11 cellular contexts compared by ENCODE assay signal in genomic region chr16:4679156-4679853, GRCh38. TPM values are rescaled to one million over a fixed set of nuclear protein-coding genes. Genes with fewer than 3 reads are reported as not detected.
DNase-seq lines count a peak whose midpoint lies in the region; TF ChIP-seq lines count a peak whose summit lies in the region.
"Had no signal": no experiment of that assay in that cellular context is flagged by ENCODE, and none has a peak within 500 bp of the region (broad histone marks: within the 10 kb centered on the region; RNA-seq: fewer than 3 reads in every experiment).

No MANE protein-coding gene starts in this region.

- CTCF ChIA-PET in activated CD4-positive, alpha-beta memory T cell treated with anti-CD3 and anti-CD28 coated beads, Interleukin-2, amount 10 ng/mL, durations not matched to agents 7 days and 5 days (lab: Charles Lee): no interaction called here

- no peaks in the 10 kb centered on the region for H3K79me2 ChIP-seq in fibroblast of lung (ENCODE audit: control insufficient read depth, insufficient read depth, low read length)

- H4K20me1 ChIP-seq in fibroblast of lung (ENCODE audit: control insufficient read depth, extremely low read depth, insufficient read depth, low read length): no peaks in the 10 kb centered on the region

- H3K27ac ChIP-seq in fibroblast of lung (ENCODE audit: insufficient read depth, low read length) (peak overlapping the region; percentile 71), neutrophil (peak overlapping the region; percentile 95), ascending aorta (peak overlapping the region in 1 of 2 donors; percentile 62)

- peaks cover 29 to 79% of the 10 kb centered on the region in 2 donors for H3K36me3 Mint-ChIP-seq in CD14-positive monocyte
- peaks cover 24% of the 10 kb centered on the region for H3K36me3 Mint-ChIP-seq in activated CD4-positive, alpha-beta memory T cell treated with anti-CD3 and anti-CD28 coated beads, Interleukin-2, amount 10 ng/mL, durations not matched to agents 7 days and 5 days (ENCODE audit: low read depth)

- TF ChIP-seq CTCF in CD14-positive monocyte (IDR thresholded peaks at IDR 0.05) (no peak), fibroblast of lung (conservative IDR thresholded peaks at IDR 0.05 in 1 of 2, IDR thresholded peaks at IDR 0.05 in 1 of 2; ENCODE audit: low read depth in 1 of 2, low read length in 2 of 2) (no peak), neutrophil (IDR thresholded peaks at IDR 0.05) (no peak), ascending aorta (IDR thresholded peaks at IDR 0.05) (no peak)

- H3K4me3 ChIP-seq in fibroblast of lung (replicated peaks in 1 of 4; ENCODE audit: control extremely low read depth in 1 of 4, insufficient read depth in 1 of 4, low read depth in 3 of 4, low read length in 4 of 4) (peak overlapping the region in 3 of 4 experiments; percentile 1 to 54 (median 37)), neutrophil (ENCODE audit: low read depth in 1 of 2, low read length in 1 of 2) (peak overlapping the region; percentile 69 to 71), ascending aorta (no peak overlapping the region)

- H3K27me3 Mint-ChIP-seq in CD14-positive monocyte (ENCODE audit: low read depth in 3 of 3): no peaks in the 10 kb centered on the region
- H3K27me3 Mint-ChIP-seq in activated CD4-positive, alpha-beta memory T cell treated with anti-CD3 and anti-CD28 coated beads, Interleukin-2, amount 10 ng/mL, durations not matched to agents 7 days and 5 days: no peaks in the 10 kb centered on the region
- H3K27me3 Mint-ChIP-seq: activated CD4-positive, alpha-beta memory T cell treated with anti-CD3 and anti-CD28 coated beads for 36 hours had no signal

- no peak overlapping the region for H2AFZ ChIP-seq in fibroblast of lung (ENCODE audit: low read length)

- peaks cover 0 to 2% (median 0%) of the 10 kb centered on the region in 7 donors for H3K9me3 Mint-ChIP-seq in CD14-positive monocyte
- no peaks in the 10 kb centered on the region for H3K9me3 Mint-ChIP-seq in activated CD4-positive, alpha-beta memory T cell treated with anti-CD3 and anti-CD28 coated beads, Interleukin-2, amount 10 ng/mL, durations not matched to agents 7 days and 5 days
- H3K9me3 Mint-ChIP-seq: activated CD4-positive, alpha-beta memory T cell treated with anti-CD3 and anti-CD28 coated beads for 36 hours had no signal

- POLR2A ChIA-PET in activated CD4-positive, alpha-beta memory T cell treated with anti-CD3 and anti-CD28 coated beads, Interleukin-2, amount 10 ng/mL, durations not matched to agents 7 days and 5 days (lab: Charles Lee): interaction anchor here (1.9 kb wide), 1 partner anchor 14 kb away, joined by 5 read pairs; the partner anchor contains the start of gene NUDT16L1

- peak overlapping the region; percentile 37 for H3K9ac ChIP-seq in fibroblast of lung (ENCODE audit: insufficient read depth, low read length)

- H3K27me3 ChIP-seq in fibroblast of lung (ENCODE audit: control insufficient read depth, insufficient read depth, low read length) (no peaks in the 10 kb centered on the region), neutrophil (no peaks in the 10 kb centered on the region), ascending aorta (no peaks in the 10 kb centered on the region)

- H3K4me1 ChIP-seq in fibroblast of lung (ENCODE audit: control insufficient read depth, extremely low read depth, insufficient read depth, low read length) (no peaks in the 10 kb centered on the region), neutrophil (ENCODE audit: control insufficient read depth in 1 of 2, insufficient read depth in 1 of 2, low read depth in 1 of 2, low read length in 1 of 2) (peaks cover 29 to 32% of the 10 kb centered on the region in 2 experiments), ascending aorta (no peaks in the 10 kb centered on the region)

- H3K4me3 Mint-ChIP-seq in CD14-positive monocyte: peak overlapping the region; percentile 73 to 81
- no peak overlapping the region for H3K4me3 Mint-ChIP-seq in activated CD4-positive, alpha-beta memory T cell treated with anti-CD3 and anti-CD28 coated beads, Interleukin-2, amount 10 ng/mL, durations not matched to agents 7 days and 5 days
- H3K4me3 Mint-ChIP-seq: activated CD4-positive, alpha-beta memory T cell treated with anti-CD3 and anti-CD28 coated beads for 36 hours had no signal

- intact Hi-C loops in CD14-positive monocyte (cut with micrococcal nuclease): no loop called here
- intact Hi-C loops in ascending aorta (cut with DNase I): no loop called here

- H3K36me3 ChIP-seq in fibroblast of lung (ENCODE audit: control insufficient read depth, insufficient read depth, low read length) (peaks cover 20% of the 10 kb centered on the region), neutrophil (peaks cover 85% of the 10 kb centered on the region), ascending aorta (peaks cover 57 to 74% of the 10 kb centered on the region in 2 donors)

- H3K4me2 ChIP-seq in fibroblast of lung (ENCODE audit: extremely low read depth, insufficient read depth, low read length): no peak overlapping the region

- H3K9me3 ChIP-seq in fibroblast of lung (ENCODE audit: control insufficient read depth, insufficient read depth, low read depth, low read length) (no peaks in the 10 kb centered on the region), neutrophil (no peaks in the 10 kb centered on the region), ascending aorta (no peaks in the 10 kb centered on the region)

- H3K27ac Mint-ChIP-seq in CD14-positive monocyte: peak overlapping the region; percentile 90 to 98 (median 95)
- no peak overlapping the region for H3K27ac Mint-ChIP-seq in activated CD4-positive, alpha-beta memory T cell treated with anti-CD3 and anti-CD28 coated beads, Interleukin-2, amount 10 ng/mL, durations not matched to agents 7 days and 5 days

- H3K4me1 Mint-ChIP-seq in CD14-positive monocyte: peaks cover 50% of the 10 kb centered on the region
- peaks cover 31% of the 10 kb centered on the region for H3K4me1 Mint-ChIP-seq in activated CD4-positive, alpha-beta memory T cell treated with anti-CD3 and anti-CD28 coated beads, Interleukin-2, amount 10 ng/mL, durations not matched to agents 7 days and 5 days

- DNase-seq in CD14-positive monocyte (ENCODE audit: low spot score) (no peak), NCI-H2107 treated with DMSO at 0.1 percent for 48 hours (lab: John Stamatoyannopoulos, UW; ENCODE audit: unreplicated experiment) (peak; percentile 61), fibroblast of lung (ENCODE audit: low read depth in 2 of 2) (no peak), D341Med (ENCODE audit: low spot score) (no peak), SHP77 treated with DMSO at 0.1 percent for 48 hours (lab: John Stamatoyannopoulos, UW) (no peak), ascending aorta (ENCODE audit: low spot score in 2 of 2) (no peak)
- DNase-seq in activated CD4-positive, alpha-beta memory T cell treated with anti-CD3 and anti-CD28 coated beads, Interleukin-2, amount 10 ng/mL, durations not matched to agents 7 days and 5 days: no peak
- DNase-seq: central memory CD4-positive, alpha-beta T cell; SHP77 had no signal

RNA-seq across cellular contexts. Expression of gene NUDT16L1, which starts 14.1 kb away (rescaled TPM):
- polyA plus RNA-seq in CD14-positive monocyte: 10 to 100 TPM; 41.1 to 62.7 TPM
- total RNA-seq in fibroblast of lung: 17.2 and 21.5 TPM in 2 replicates
- polyA plus RNA-seq in fibroblast of lung: 14.0 and 19.7 TPM in 2 replicates
- polyA plus RNA-seq in fibroblast of lung (2012): 19.7 and 29.1 TPM in 2 replicates
- 13.1 and 20.3 TPM in 2 replicates for polyA minus RNA-seq in fibroblast of lung (ENCODE audit: low replicate concordance)
- total RNA-seq in activated CD4-positive, alpha-beta memory T cell treated with anti-CD3 and anti-CD28 coated beads, Interleukin-2, amount 10 ng/mL, durations not matched to agents 7 days and 5 days: 10 to 100 TPM; 24.2 to 25.5 TPM
- 77.3 TPM for total RNA-seq in ascending aorta

RNA-seq across cellular contexts. Expression of gene MGRN1, which starts 54.7 kb away (rescaled TPM):
- polyA plus RNA-seq in CD14-positive monocyte: 1 to 10 TPM; 3.7 to 4.7 TPM
- 15.9 and 26.1 TPM in 2 replicates for total RNA-seq in fibroblast of lung
- polyA plus RNA-seq in fibroblast of lung: 5.4 and 9.6 TPM in 2 replicates
- 36.1 and 49.0 TPM in 2 replicates for polyA plus RNA-seq in fibroblast of lung (2012)
- polyA minus RNA-seq in fibroblast of lung (ENCODE audit: low replicate concordance): 75.9 and 78.4 TPM in 2 replicates
- total RNA-seq in activated CD4-positive, alpha-beta memory T cell treated with anti-CD3 and anti-CD28 coated beads, Interleukin-2, amount 10 ng/mL, durations not matched to agents 7 days and 5 days: 10 to 100 TPM; 71.8 to 73.3 TPM
- total RNA-seq in ascending aorta: 201 TPM

RNA-seq across cellular contexts. Expression of gene ANKS3, which starts 54.8 kb away (rescaled TPM):
- polyA plus RNA-seq in CD14-positive monocyte (under 1 TPM; 0.59 to 0.95 TPM), fibroblast of lung (8.4 and 11.9 TPM in 2 replicates)
- total RNA-seq in fibroblast of lung (26.2 and 26.3 TPM in 2 replicates), ascending aorta (55.9 TPM)
- 10.6 and 11.0 TPM in 2 replicates for polyA plus RNA-seq in fibroblast of lung (2012)
- polyA minus RNA-seq in fibroblast of lung (ENCODE audit: low replicate concordance): 9.0 and 22.6 TPM in 2 replicates
- 10 to 100 TPM in 1 of 2 experiments, 1 to 10 TPM in 1; 10.0 to 10.2 TPM for total RNA-seq in activated CD4-positive, alpha-beta memory T cell treated with anti-CD3 and anti-CD28 coated beads, Interleukin-2, amount 10 ng/mL, durations not matched to agents 7 days and 5 days

RNA-seq across cellular contexts. Expression of gene DNAAF8, which starts 55.0 kb away (rescaled TPM):
- under 1 TPM in 1 of 2 donors, not detected in 1; 0.36 TPM for polyA plus RNA-seq in CD14-positive monocyte
- 0.26 and 0.50 TPM in 2 replicates for total RNA-seq in fibroblast of lung
- polyA plus RNA-seq in fibroblast of lung: 0.84 and 0.95 TPM in 2 replicates
- polyA plus RNA-seq in fibroblast of lung (2012): 0.54 and 0.82 TPM in 2 replicates
- polyA minus RNA-seq in fibroblast of lung (ENCODE audit: low replicate concordance): 0.89 and 1.5 TPM in 2 replicates
- not detected for total RNA-seq in activated CD4-positive, alpha-beta memory T cell treated with anti-CD3 and anti-CD28 coated beads, Interleukin-2, amount 10 ng/mL, durations not matched to agents 7 days and 5 days
- not detected for total RNA-seq in ascending aorta

Comparison
In these comparisons a context has a peak if more than half of its experiments do, and no peak if none do; other contexts are left out.
1. H3K4me3 ChIP-seq: peak in fibroblast of lung (3 of 4) and neutrophil (2 of 2); none in ascending aorta (0 of 2).